In genomic region chr21:34639250-34639649, GRCh38 we compare ENCODE assay signal across 28 cellular contexts. TPM values are rescaled to one million over a fixed set of nuclear protein-coding genes. Genes with fewer than 3 reads are reported as not detected.
DNase-seq lines count a peak whose midpoint lies in the region; ATAC-seq and TF ChIP-seq lines count a peak whose summit lies in the region.
"Had no signal": no experiment of that assay in that cellular context is flagged by ENCODE, and none has a peak within 500 bp of the region (broad histone marks: within the 10 kb centered on the region; RNA-seq: fewer than 3 reads in every experiment).

No MANE protein-coding gene starts in this region.

- no peaks in the 10 kb centered on the region for H4K20me1 ChIP-seq in OCI-LY3 (ENCODE audit: insufficient read depth, low read length)

- ATAC-seq in HG02610 (IDR thresholded peaks at IDR 0.05; ENCODE audit: unreplicated experiment) (peak; percentile 20), HG02840 (IDR thresholded peaks at IDR 0.05; ENCODE audit: low FRiP score, unreplicated experiment) (no peak)
- ATAC-seq: HepG2, Right ventricle myocardium inferior, SK-N-SH treated with all-trans-retinoic acid at 6 μM for 48 hours had no signal

- no peak overlapping the region for H2BK12ac ChIP-seq in mesenchymal stem cell (ENCODE audit: low read length in 2 of 2)

- H4K91ac ChIP-seq in mesenchymal stem cell (ENCODE audit: low read length) = no peak overlapping the region

- H3K18ac ChIP-seq in mesenchymal stem cell (ENCODE audit: low read depth in 1 of 2, low read length in 2 of 2) = no peak overlapping the region

- no peak overlapping the region for H3K9ac ChIP-seq in OCI-LY3 (ENCODE audit: low read length)
- no peak overlapping the region for H3K9ac ChIP-seq in mesenchymal stem cell (ENCODE audit: low read length)
- H3K9ac ChIP-seq: GM23248 had no signal

- H3K4me3 ChIP-seq in OCI-LY3 (ENCODE audit: low read length) = no peak overlapping the region
- no peak overlapping the region for H3K4me3 ChIP-seq in stomach
- no peak overlapping the region for H3K4me3 ChIP-seq in mesenchymal stem cell (ENCODE audit: insufficient read depth in 1 of 2, low read depth in 1 of 2, low read length in 2 of 2)
- H3K4me3 ChIP-seq: MG63, PC-9, SJCRH30 had no signal

- intact Hi-C loops in activated naive CD4-positive, alpha-beta T cell treated with anti-CD3 and anti-CD28 coated beads for 36 hours (cut with micrococcal nuclease) = no loop called here
- intact Hi-C loops in stomach (cut with DNase I; ENCODE audit: low total_unique reads) = no loop called here

- H3K4me1 ChIP-seq in OCI-LY3 (ENCODE audit: low read length) = peaks cover 50% of the 10 kb centered on the region
- peaks cover 0 to 4% (median 2%) of the 10 kb centered on the region in 4 donors for H3K4me1 ChIP-seq in stomach
- H3K4me1 ChIP-seq in mesenchymal stem cell (ENCODE audit: control insufficient read depth, insufficient read depth, low read depth, low read length) = peaks cover 1% of the 10 kb centered on the region
- H3K4me1 ChIP-seq: BE2C, SJCRH30 had no signal

- H3K27me3 Mint-ChIP-seq in activated naive CD4-positive, alpha-beta T cell treated with anti-CD3 and anti-CD28 coated beads, Interleukin-2, amount 10 ng/mL, durations not matched to agents 7 days and 5 days = peaks cover 7% of the 10 kb centered on the region
- H3K27me3 Mint-ChIP-seq in activated naive CD4-positive, alpha-beta T cell treated with anti-CD3 and anti-CD28 coated beads for 36 hours (ENCODE audit: low read depth) = no peaks in the 10 kb centered on the region

- H3K4me1 Mint-ChIP-seq in activated naive CD4-positive, alpha-beta T cell treated with anti-CD3 and anti-CD28 coated beads, Interleukin-2, amount 10 ng/mL, durations not matched to agents 7 days and 5 days = peaks cover 32% of the 10 kb centered on the region
- peaks cover 18% of the 10 kb centered on the region for H3K4me1 Mint-ChIP-seq in activated naive CD4-positive, alpha-beta T cell treated with anti-CD3 and anti-CD28 coated beads for 36 hours (ENCODE audit: low read depth)

- H3K9me3 ChIP-seq in OCI-LY3 (ENCODE audit: insufficient read depth, low read length) = no peaks in the 10 kb centered on the region
- H3K9me3 ChIP-seq in stomach = no peaks in the 10 kb centered on the region
- no peaks in the 10 kb centered on the region for H3K9me3 ChIP-seq in mesenchymal stem cell (ENCODE audit: control insufficient read depth, low read length)
- H3K9me3 ChIP-seq: BE2C, MG63, SJCRH30 had no signal

- H3K27ac Mint-ChIP-seq in activated naive CD4-positive, alpha-beta T cell treated with anti-CD3 and anti-CD28 coated beads, Interleukin-2, amount 10 ng/mL, durations not matched to agents 7 days and 5 days = peak overlapping the region; percentile 28
- no peak overlapping the region for H3K27ac Mint-ChIP-seq in activated naive CD4-positive, alpha-beta T cell treated with anti-CD3 and anti-CD28 coated beads for 36 hours

- H2AK5ac ChIP-seq in mesenchymal stem cell (ENCODE audit: low read length, severe bottlenecking) = no peak overlapping the region

- TF ChIP-seq EP300 in stomach (IDR thresholded peaks at IDR 0.05) = no peak

- H3K23ac ChIP-seq in mesenchymal stem cell (ENCODE audit: low read length in 2 of 2) = no peak overlapping the region

- WGBS in stomach, 5 donors = 80 to 91% (median 88%) methylated on average over 1 of the region's 1 CpG
- WGBS in mesenchymal stem cell = 67% methylated on average over 1 of the region's 1 CpG

- H3K36me3 ChIP-seq in OCI-LY3 (replicated peaks; ENCODE audit: low read depth, low read length) (no peaks in the 10 kb centered on the region), stomach (no peaks in the 10 kb centered on the region), mesenchymal stem cell (ENCODE audit: control insufficient read depth in 1 of 2, insufficient read depth in 2 of 2, low read depth in 1 of 2, low read length in 2 of 2) (no peaks in the 10 kb centered on the region)
- H3K36me3 ChIP-seq: BE2C, MG63, SJCRH30 had no signal

- H3K4me3 Mint-ChIP-seq in activated naive CD4-positive, alpha-beta T cell treated with anti-CD3 and anti-CD28 coated beads, Interleukin-2, amount 10 ng/mL, durations not matched to agents 7 days and 5 days = no peak overlapping the region
- no peak overlapping the region for H3K4me3 Mint-ChIP-seq in activated naive CD4-positive, alpha-beta T cell treated with anti-CD3 and anti-CD28 coated beads for 36 hours

- no peak overlapping the region for H2BK15ac ChIP-seq in mesenchymal stem cell (ENCODE audit: low read depth, poor library complexity, severe bottlenecking)

- H2AFZ ChIP-seq in OCI-LY3 (ENCODE audit: low read depth, low read length) (no peak overlapping the region), mesenchymal stem cell (ENCODE audit: low read depth, low read length) (no peak overlapping the region)
- H2AFZ ChIP-seq: GM23248, PC-9 had no signal

- H3K36me3 Mint-ChIP-seq in activated naive CD4-positive, alpha-beta T cell treated with anti-CD3 and anti-CD28 coated beads, Interleukin-2, amount 10 ng/mL, durations not matched to agents 7 days and 5 days = no peaks in the 10 kb centered on the region
- H3K36me3 Mint-ChIP-seq in activated naive CD4-positive, alpha-beta T cell treated with anti-CD3 and anti-CD28 coated beads for 36 hours (ENCODE audit: low read depth) = no peaks in the 10 kb centered on the region
- H3K36me3 Mint-ChIP-seq: CD14-positive monocyte had no signal

- no peak overlapping the region for H2BK5ac ChIP-seq in mesenchymal stem cell (ENCODE audit: low read depth, low read length, poor library complexity, severe bottlenecking)

- H3K4ac ChIP-seq in mesenchymal stem cell (ENCODE audit: low read depth in 1 of 2, low read length in 2 of 2) = no peak overlapping the region

- TF ChIP-seq POLR2A in stomach (IDR thresholded peaks at IDR 0.05) = no peak

- H3K4me2 ChIP-seq in OCI-LY3 (ENCODE audit: low read length) = no peak overlapping the region
- no peak overlapping the region for H3K4me2 ChIP-seq in mesenchymal stem cell (ENCODE audit: low read length, poor library complexity, severe bottlenecking)
- H3K4me2 ChIP-seq: PC-9 had no signal

- no peak overlapping the region for H3K14ac ChIP-seq in mesenchymal stem cell (ENCODE audit: low read length in 2 of 2)

- DNase-seq in activated naive CD4-positive, alpha-beta T cell treated with anti-CD3 and anti-CD28 coated beads, Interleukin-2, amount 10 ng/mL, durations not matched to agents 7 days and 5 days = no peak
- no peak for DNase-seq in activated naive CD4-positive, alpha-beta T cell treated with anti-CD3 and anti-CD28 coated beads for 36 hours
- DNase-seq in ecto neural progenitor cell (ENCODE audit: low spot score) (peak; percentile 14), stomach (no peak), mesenchymal stem cell (no peak)
- DNase-seq: BE2C, GM23248, H7, MG63, NCI-H1105 treated with DMSO at 0.1 percent for 48 hours, NCI-H1694 treated with DMSO at 0.1 percent for 48 hours, NCI-H2081 treated with DMSO at 0.1 percent for 48 hours, NCI-H2171 treated with DMSO at 0.1 percent for 48 hours, NCI-H345, NCI-H510A treated with DMSO at 0.1 percent for 48 hours, NCI-H748 treated with DMSO at 0.1 percent for 48 hours, PC-9, SJCRH30 had no signal

- no peaks in the 10 kb centered on the region for H3K27me3 ChIP-seq in OCI-LY3 (ENCODE audit: low read depth, low read length)
- H3K27me3 ChIP-seq in stomach = peaks cover 0 to 1% (median 0%) of the 10 kb centered on the region in 3 donors
- H3K27me3 ChIP-seq in mesenchymal stem cell (ENCODE audit: control insufficient read depth in 1 of 2, insufficient read depth in 1 of 2, low read length in 2 of 2) = peaks cover 20 to 24% of the 10 kb centered on the region in 2 experiments
- H3K27me3 ChIP-seq: BE2C, MG63, SJCRH30 had no signal

- H3K27ac ChIP-seq in OCI-LY3 (ENCODE audit: low read length) (peak overlapping the region; percentile 76), stomach (no peak overlapping the region), mesenchymal stem cell (ENCODE audit: low read length, poor library complexity, severe bottlenecking) (no peak overlapping the region)
- H3K27ac ChIP-seq: GM23248, PC-9, SJCRH30 had no signal

- peaks cover 2% of the 10 kb centered on the region for H3K9me3 Mint-ChIP-seq in activated naive CD4-positive, alpha-beta T cell treated with anti-CD3 and anti-CD28 coated beads, Interleukin-2, amount 10 ng/mL, durations not matched to agents 7 days and 5 days
- H3K9me3 Mint-ChIP-seq in activated naive CD4-positive, alpha-beta T cell treated with anti-CD3 and anti-CD28 coated beads for 36 hours = no peaks in the 10 kb centered on the region

- CTCF ChIA-PET in activated naive CD4-positive, alpha-beta T cell treated with anti-CD3 and anti-CD28 coated beads, Interleukin-2, amount 10 ng/mL, durations not matched to agents 7 days and 5 days (lab: Charles Lee) = no interaction called here
- CTCF ChIA-PET in activated naive CD4-positive, alpha-beta T cell treated with anti-CD3 and anti-CD28 coated beads for 36 hours (lab: Charles Lee) = interaction anchor here (0.7 to 1.2 kb wide), 2 partner anchors 8 to 1010 kb away, joined by 3 read pairs; no protein-coding TSS in a partner anchor

- no peaks in the 10 kb centered on the region for H3K79me1 ChIP-seq in mesenchymal stem cell (replicated peaks; ENCODE audit: low read length, poor library complexity, severe bottlenecking)

- no peak overlapping the region for H2BK120ac ChIP-seq in mesenchymal stem cell (ENCODE audit: low read depth, low read length)

- H3K79me2 ChIP-seq in OCI-LY3 (ENCODE audit: low read length) = no peaks in the 10 kb centered on the region

- TF ChIP-seq CTCF in OCI-LY3 (IDR thresholded peaks at IDR 0.05; ENCODE audit: low read depth, low read length) (no peak), stomach (IDR thresholded peaks at IDR 0.05) (no peak)

- H4K8ac ChIP-seq in mesenchymal stem cell (ENCODE audit: low read length) = no peak overlapping the region

RNA-seq across cellular contexts. Expression of gene RCAN1, which starts 24.3 kb away (rescaled TPM):
- 1 to 10 TPM; 2.3 to 2.9 TPM for total RNA-seq in activated naive CD4-positive, alpha-beta T cell treated with anti-CD3 and anti-CD28 coated beads for 36 hours
- total RNA-seq in stomach = 10 to 100 TPM; 23.9 to 85.7 (median 32.1) TPM
- 10 to 100 TPM; 15.6 to 36.9 (median 24.3) TPM for polyA plus RNA-seq in stomach
- 32.5 TPM for polyA plus RNA-seq in mesenchymal stem cell (2013, experiment 1 of 2)
- 33.5 TPM for polyA plus RNA-seq in mesenchymal stem cell (2013, experiment 2 of 2)

RNA-seq across cellular contexts. Expression of gene CLIC6, which starts 29.5 kb away (rescaled TPM):
- total RNA-seq in activated naive CD4-positive, alpha-beta T cell treated with anti-CD3 and anti-CD28 coated beads for 36 hours = under 1 TPM; 0.10 to 0.12 TPM
- total RNA-seq in stomach = 10 to 100 TPM in 4 of 5 donors, 1 to 10 TPM in 1; 3.8 to 84.9 (median 64.3) TPM
- 100 to 1,000 TPM in 1 of 3 donors, 10 to 100 TPM in 2; 42.0 to 103 (median 65.2) TPM for polyA plus RNA-seq in stomach
- not detected for polyA plus RNA-seq in mesenchymal stem cell (2013, experiment 1 of 2)
- not detected for polyA plus RNA-seq in mesenchymal stem cell (2013, experiment 2 of 2)
- total RNA-seq: G401, GM23248, HepG2, HT1080, PC-9, RPMI7951, SJCRH30 had no signal
- polyA plus RNA-seq: CD14-positive monocyte, HepG2 had no signal

Comparison
In these comparisons a context has a peak if more than half of its experiments do, and no peak if none do; other contexts are left out.
1. RNA of gene RCAN1, which starts 24.3 kb away (total RNA-seq): 23.9 to 85.7 TPM in stomach; 2.3 to 2.9 TPM in activated naive CD4-positive, alpha-beta T cell treated with anti-CD3 and anti-CD28 coated beads for 36 hours; every median in the first group is over 4 times any median in the second.
2. RNA of gene CLIC6, which starts 29.5 kb away (total RNA-seq): 3.8 to 84.9 TPM in stomach; 0.10 to 0.12 TPM in activated naive CD4-positive, alpha-beta T cell treated with anti-CD3 and anti-CD28 coated beads for 36 hours; every median in the first group is over 4 times any median in the second.